In genomic region chr2:238425505-238425978, GRCh38 we compare ENCODE assay signal across 10 cellular contexts. TPM values are rescaled to one million over a fixed set of nuclear protein-coding genes. Genes with fewer than 3 reads are reported as not detected.
DNase-seq lines count a peak whose midpoint lies in the region; ATAC-seq and TF ChIP-seq lines count a peak whose summit lies in the region.
"Had no signal": no experiment of that assay in that cellular context is flagged by ENCODE, and none has a peak within 500 bp of the region (broad histone marks: within the 10 kb centered on the region; RNA-seq: fewer than 3 reads in every experiment).

No MANE protein-coding gene starts in this region.

- H3K36me3 ChIP-seq in ectodermal cell (ENCODE audit: control insufficient read depth, insufficient read depth, low read length) (no peaks in the 10 kb centered on the region), psoas muscle (ENCODE audit: insufficient read depth in 1 of 2, low read depth in 1 of 2) (no peaks in the 10 kb centered on the region)

- H3K27me3 ChIP-seq in ectodermal cell (ENCODE audit: control insufficient read depth, insufficient read depth, low read length, poor library complexity, severe bottlenecking) (no peaks in the 10 kb centered on the region), psoas muscle (ENCODE audit: insufficient read depth in 3 of 3, low read length in 2 of 3) (no peaks in the 10 kb centered on the region)

- H3K9me3 ChIP-seq in ectodermal cell (ENCODE audit: control insufficient read depth, low read length) = no peaks in the 10 kb centered on the region
- H3K9me3 ChIP-seq in psoas muscle = peaks cover 2% of the 10 kb centered on the region

- DNase-seq in DMS 273 (lab: John Stamatoyannopoulos, UW; ENCODE audit: unreplicated experiment) (peak; percentile 43), DMS 273 treated with DMSO at 0.1 percent for 48 hours (lab: John Stamatoyannopoulos, UW) (no peak), NCI-H345 (lab: John Stamatoyannopoulos, UW) (peak; percentile 81), psoas muscle (no peak), NCI-H1930 (lab: John Stamatoyannopoulos, UW) (no peak)
- DNase-seq: activated gamma-delta T cell treated with Interleukin-2 at 50 U/mL for 16 hours, NCI-H1105 had no signal

- no peak for TF ChIP-seq CTCF in psoas muscle (IDR thresholded peaks at IDR 0.05)

- WGBS in ectodermal cell, 2 experiments = 85 to 88% methylated on average over 16 of the region's 16 CpGs
- 48 to 58% (median 54%) methylated on average over 16 of the region's 16 CpGs for WGBS in psoas muscle, 3 donors

- ATAC-seq in psoas muscle (peak in 3 of 4 donors; percentile 17 to 53 (median 36)), HG02623 (IDR thresholded peaks at IDR 0.05; ENCODE audit: unreplicated experiment) (no peak), GM21737 (IDR thresholded peaks at IDR 0.05; ENCODE audit: unreplicated experiment) (no peak)

- H3K4me3 ChIP-seq in ectodermal cell (ENCODE audit: insufficient read depth, low read depth, low read length) = peak overlapping the region; percentile 86
- H3K4me3 ChIP-seq in psoas muscle = peak overlapping the region; percentile 98

- intact Hi-C loops in psoas muscle (cut with DNase I) = no loop called here

- H3K27ac ChIP-seq in ectodermal cell (ENCODE audit: insufficient read depth, low read depth, low read length, poor library complexity, severe bottlenecking) = no peak overlapping the region
- peak overlapping the region; percentile 98 for H3K27ac ChIP-seq in psoas muscle

- H3K4me1 ChIP-seq in ectodermal cell (ENCODE audit: control insufficient read depth, insufficient read depth, low read length) (peaks cover 21% of the 10 kb centered on the region), psoas muscle (peaks cover 22% of the 10 kb centered on the region)

RNA-seq across cellular contexts. Expression of gene ASB1, which starts 1.2 kb away (rescaled TPM):
- polyA plus RNA-seq in ectodermal cell (2013, experiment 1 of 4) = 26.6 TPM
- 25.7 TPM for polyA plus RNA-seq in ectodermal cell (2013, experiment 2 of 4)
- 15.9 TPM for polyA plus RNA-seq in ectodermal cell (2013, experiment 3 of 4)
- 18.1 TPM for polyA plus RNA-seq in ectodermal cell (2013, experiment 4 of 4)
- 10 to 100 TPM; 38.4 to 48.0 (median 43.6) TPM for total RNA-seq in psoas muscle
- polyA plus RNA-seq in psoas muscle = 10 to 100 TPM; 21.3 to 47.9 (median 30.0) TPM

Comparison
In these comparisons a context has a peak if more than half of its experiments do, and no peak if none do; other contexts are left out.
1. DNase-seq: peak in DMS 273 (single experiment) and NCI-H345 (single experiment); none in DMS 273 treated with DMSO at 0.1 percent for 48 hours (single experiment), psoas muscle (0 of 2) and NCI-H1930 (0 of 2).
2. ATAC-seq: peak in psoas muscle (3 of 4); none in HG02623 (single experiment) and GM21737 (single experiment).